9 cellular contexts compared by ENCODE assay signal in the genomic region with DNA sequence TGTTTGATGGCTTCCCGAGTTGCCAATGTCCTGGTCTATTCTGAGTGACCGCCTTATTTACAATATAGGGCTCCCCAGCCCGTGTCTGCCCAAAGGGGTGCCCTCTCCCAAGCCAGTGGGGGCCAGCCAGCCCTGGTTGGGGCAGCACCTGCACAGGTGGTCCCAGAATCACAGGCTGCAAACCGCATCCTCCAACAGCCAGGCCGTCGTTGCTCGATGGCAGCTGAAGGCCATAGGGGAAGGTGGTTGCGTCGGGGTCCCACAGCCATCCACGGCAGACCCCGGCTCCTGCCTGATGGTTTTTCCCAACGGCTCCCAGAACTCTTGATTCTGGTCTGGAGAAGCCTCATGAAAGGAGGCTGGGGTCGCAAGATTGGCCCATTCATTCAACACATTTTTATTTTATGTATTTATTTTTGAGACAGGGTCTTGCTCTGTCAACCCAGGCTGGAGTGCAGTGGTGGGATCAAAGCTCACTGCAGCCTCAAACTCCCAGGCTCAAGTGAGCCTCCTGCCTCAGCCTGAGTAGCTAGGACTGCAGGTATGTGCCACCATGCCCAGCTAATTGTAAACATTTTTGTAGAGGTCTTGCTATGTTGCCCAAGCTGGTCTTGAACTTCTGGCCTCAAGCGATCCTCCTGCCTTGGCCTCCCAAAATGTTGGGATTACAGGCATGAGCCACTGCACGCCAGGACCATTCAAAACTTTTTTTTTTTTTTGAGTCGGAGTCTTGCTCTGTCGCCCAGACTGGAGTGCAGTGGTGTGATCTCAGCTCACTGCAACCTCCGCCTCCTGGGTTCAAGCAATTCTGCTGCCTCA.
DNase-seq lines count a peak whose midpoint lies in the region; ATAC-seq and TF ChIP-seq lines count a peak whose summit lies in the region.
"Had no signal": no experiment of that assay in that cellular context is flagged by ENCODE, and none has a peak within 500 bp of the region (broad histone marks: within the 10 kb centered on the region; RNA-seq: fewer than 3 reads in every experiment).

No MANE protein-coding gene starts in this region.

- H3K4me3 ChIP-seq in right lobe of liver, result peak overlapping the region in 1 of 3 donors; percentile 76
- H3K4me3 ChIP-seq in stomach smooth muscle (ENCODE audit: low read length in 2 of 2), result peak overlapping the region; percentile 57 to 72

- 53% methylated on average over 5 of the region's 18 CpGs for WGBS in right lobe of liver (ENCODE audit: insufficient coverage, low coverage, low lambda C conversion rate, missing lambda C conversion rate)

- peak overlapping the region in 1 of 2 donors; percentile 79 for H3K9ac ChIP-seq in stomach smooth muscle (ENCODE audit: low read length in 2 of 2)

- no peak for ATAC-seq in activated T-helper 17 cell treated with anti-CD3 and anti-CD28 coated beads, Interleukin-2, amount 50 U/mL, for 72 hours (replicated peaks)
- ATAC-seq in right lobe of liver (no peak), HG03439 (IDR thresholded peaks at IDR 0.05; ENCODE audit: unreplicated experiment) (no peak)

- no peak for TF ChIP-seq CTCF in right lobe of liver (IDR thresholded peaks at IDR 0.05)

- no peak for TF ChIP-seq POLR2A in right lobe of liver (IDR thresholded peaks at IDR 0.05)

- H3K36me3 Mint-ChIP-seq in T-helper 1 cell treated with Interleukin-12 subunit alpha and Interleukin-12 subunit beta and Interleukin-4 antibody, amounts not matched to agents 30 μg/mL and 1 μg/mL, for 36 hours (ENCODE audit: low read depth), result no peaks in the 10 kb centered on the region
- no peaks in the 10 kb centered on the region for H3K36me3 Mint-ChIP-seq in activated T-helper 17 cell treated with anti-CD3 and anti-CD28 coated beads, Interleukin-2, amount 50 U/mL, for 72 hours (ENCODE audit: low read depth)

- H3K4me1 ChIP-seq in right lobe of liver, result peaks cover 0 to 71% (median 43%) of the 10 kb centered on the region in 4 donors
- H3K4me1 ChIP-seq in stomach smooth muscle (ENCODE audit: control insufficient read depth, insufficient read depth, low read length), result peaks cover 48% of the 10 kb centered on the region

- H3K27ac ChIP-seq in right lobe of liver (peak overlapping the region in 2 of 3 donors; percentile 36 to 99), stomach smooth muscle (ENCODE audit: low read length) (peak overlapping the region; percentile 90)

- H3K36me3 ChIP-seq in right lobe of liver, result no peaks in the 10 kb centered on the region
- no peaks in the 10 kb centered on the region for H3K36me3 ChIP-seq in stomach smooth muscle (ENCODE audit: control insufficient read depth in 2 of 2, insufficient read depth in 2 of 2, low read length in 2 of 2)

- H3K9me3 ChIP-seq in right lobe of liver (no peaks in the 10 kb centered on the region), stomach smooth muscle (ENCODE audit: control insufficient read depth in 2 of 2, low read length in 2 of 2) (no peaks in the 10 kb centered on the region)

- peaks cover 20% of the 10 kb centered on the region for H3K4me1 Mint-ChIP-seq in T-helper 1 cell treated with Interleukin-12 subunit alpha and Interleukin-12 subunit beta and Interleukin-4 antibody, amounts not matched to agents 30 μg/mL and 1 μg/mL, for 36 hours (ENCODE audit: low read depth)
- peaks cover 11% of the 10 kb centered on the region for H3K4me1 Mint-ChIP-seq in activated T-helper 17 cell treated with anti-CD3 and anti-CD28 coated beads, Interleukin-2, amount 50 U/mL, for 72 hours

- no peaks in the 10 kb centered on the region for H3K27me3 ChIP-seq in right lobe of liver
- H3K27me3 ChIP-seq in stomach smooth muscle (ENCODE audit: control insufficient read depth in 1 of 2, insufficient read depth in 2 of 2, low read length in 2 of 2), result no peaks in the 10 kb centered on the region

- intact Hi-C loops in right lobe of liver (cut with DNase I), result loop anchor here (5.0 kb wide), 3 partner anchors 38 to 83 kb away; a partner anchor contains a TSS

- H3K27ac Mint-ChIP-seq in T-helper 1 cell treated with Interleukin-12 subunit alpha and Interleukin-12 subunit beta and Interleukin-4 antibody, amounts not matched to agents 30 μg/mL and 1 μg/mL, for 36 hours, result no peak overlapping the region
- no peak overlapping the region for H3K27ac Mint-ChIP-seq in activated T-helper 17 cell treated with anti-CD3 and anti-CD28 coated beads, Interleukin-2, amount 50 U/mL, for 72 hours

- peak overlapping the region; percentile 28 for H3K4me3 Mint-ChIP-seq in T-helper 1 cell treated with Interleukin-12 subunit alpha and Interleukin-12 subunit beta and Interleukin-4 antibody, amounts not matched to agents 30 μg/mL and 1 μg/mL, for 36 hours
- H3K4me3 Mint-ChIP-seq in activated T-helper 17 cell treated with anti-CD3 and anti-CD28 coated beads, Interleukin-2, amount 50 U/mL, for 72 hours, result peak overlapping the region; percentile 81

- H3K27me3 Mint-ChIP-seq in T-helper 1 cell treated with Interleukin-12 subunit alpha and Interleukin-12 subunit beta and Interleukin-4 antibody, amounts not matched to agents 30 μg/mL and 1 μg/mL, for 36 hours (ENCODE audit: low read depth), result no peaks in the 10 kb centered on the region
- H3K27me3 Mint-ChIP-seq in activated T-helper 17 cell treated with anti-CD3 and anti-CD28 coated beads, Interleukin-2, amount 50 U/mL, for 72 hours, result no peaks in the 10 kb centered on the region

- no peaks in the 10 kb centered on the region for H3K9me3 Mint-ChIP-seq in T-helper 1 cell treated with Interleukin-12 subunit alpha and Interleukin-12 subunit beta and Interleukin-4 antibody, amounts not matched to agents 30 μg/mL and 1 μg/mL, for 36 hours
- no peaks in the 10 kb centered on the region for H3K9me3 Mint-ChIP-seq in activated T-helper 17 cell treated with anti-CD3 and anti-CD28 coated beads, Interleukin-2, amount 50 U/mL, for 72 hours

- DNase-seq in T-helper 1 cell (no peak), right lobe of liver (peak in 1 of 3 donors; percentile 26), H4 (ENCODE audit: low spot score) (no peak), NCI-H1105 (lab: John Stamatoyannopoulos, UW) (no peak)
- DNase-seq: NCI-H2171 had no signal
